Comparison of ENCODE assay signal across 11 cellular contexts in the genomic region with DNA sequence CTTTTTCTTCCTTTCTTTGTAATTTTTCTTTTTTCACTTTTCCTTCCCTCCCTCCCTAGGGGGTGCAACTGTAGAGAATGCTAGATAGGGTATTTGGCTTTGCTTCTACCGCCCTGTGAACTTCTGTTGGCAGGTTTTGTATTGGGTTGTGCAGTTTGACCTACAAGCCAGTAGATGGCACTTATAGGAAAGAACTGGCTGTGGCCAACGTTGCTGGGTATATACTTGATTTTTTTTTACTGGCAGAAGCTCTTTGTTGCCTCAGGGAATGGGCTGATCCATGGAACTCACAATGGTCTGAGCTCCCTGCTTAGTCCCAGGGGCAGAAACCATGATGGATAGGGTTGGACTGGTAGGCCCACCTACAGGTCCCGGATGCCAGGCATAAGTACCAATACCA.
DNase-seq lines count a peak whose midpoint lies in the region; ATAC-seq and TF ChIP-seq lines count a peak whose summit lies in the region.
"Had no signal": no experiment of that assay in that cellular context is flagged by ENCODE, and none has a peak within 500 bp of the region (broad histone marks: within the 10 kb centered on the region; RNA-seq: fewer than 3 reads in every experiment).

No MANE protein-coding gene starts in this region.

- H3K23me2 ChIP-seq in H9 (ENCODE audit: insufficient read length, low read depth, low read length, poor library complexity, severe bottlenecking): no peaks in the 10 kb centered on the region

- no peaks in the 10 kb centered on the region for H3K4me1 ChIP-seq in H9 (ENCODE audit: insufficient read depth, low read length)
- H3K4me1 ChIP-seq in gastrocnemius medialis: no peaks in the 10 kb centered on the region

- H2BK120ac ChIP-seq in H9 (ENCODE audit: low read depth, low read length, poor library complexity, severe bottlenecking): no peak overlapping the region

- H3K27ac Mint-ChIP-seq in H9: no peak overlapping the region
- H3K27ac Mint-ChIP-seq: activated T-cell treated with anti-CD3 and anti-CD28 coated beads, Interleukin-2, amount 50 U/mL, for 72 hours; CD4-positive, alpha-beta memory T cell; effector memory CD8-positive, alpha-beta T cell had no signal

- H3K4me3 ChIP-seq in epithelial cell of esophagus (ENCODE audit: low read length) (no peak overlapping the region), gastrocnemius medialis (no peak overlapping the region)

- in situ Hi-C loops in ACHN (cut with HindIII; ENCODE audit: low pct_ligation_motif_present, low pct_unique_long_range_greater_than_20kb, low sequenced_read_pairs) (no loop called here), gastrocnemius medialis (cut with MboI; ENCODE audit: low sequenced_read_pairs in 4 of 4) (no loop called here)

- no CpG with 5 or more reads among the region's 3 CpGs for WGBS in H9 (ENCODE audit: extremely low coverage, insufficient read length, low lambda C conversion rate)

- H3T11ph ChIP-seq in H9 (ENCODE audit: low read length): no peak overlapping the region

- H4K5ac ChIP-seq in H9 (ENCODE audit: insufficient read length, low read depth, low read length): no peak overlapping the region

- no peak for TF ChIP-seq POLR2A in gastrocnemius medialis (IDR thresholded peaks at IDR 0.05)

- no peak overlapping the region for H2BK15ac ChIP-seq in H9 (ENCODE audit: low read depth, low read length)

- no peak overlapping the region for H2BK5ac ChIP-seq in H9 (ENCODE audit: insufficient read length, low read length)

- H2BK20ac ChIP-seq in H9 (ENCODE audit: low read depth, low read length, poor library complexity, severe bottlenecking): no peak overlapping the region

- H4K91ac ChIP-seq in H9 (ENCODE audit: insufficient read length, low read depth, low read length): no peak overlapping the region

- no peak overlapping the region for H3K4me3 Mint-ChIP-seq in H9
- H3K4me3 Mint-ChIP-seq: activated T-cell treated with anti-CD3 and anti-CD28 coated beads, Interleukin-2, amount 50 U/mL, for 72 hours; CD4-positive, alpha-beta memory T cell; effector memory CD8-positive, alpha-beta T cell had no signal

- no peak overlapping the region for H3K4me2 ChIP-seq in H9 (ENCODE audit: insufficient read depth, insufficient read length, low read length)

- H3K79me1 ChIP-seq in H9 (ENCODE audit: insufficient read depth, low read depth, low read length, poor library complexity, severe bottlenecking): no peaks in the 10 kb centered on the region

- H2AFZ ChIP-seq in H9 (ENCODE audit: low read length): no peak overlapping the region

- H3K36me3 ChIP-seq in gastrocnemius medialis: no peaks in the 10 kb centered on the region

- H3K36me3 Mint-ChIP-seq in H9 (ENCODE audit: insufficient read depth in 1 of 3, low read depth in 3 of 3): no peaks in the 10 kb centered on the region; a peak in 1 of 7 replicates
- H3K36me3 Mint-ChIP-seq: CD4-positive, alpha-beta memory T cell had no signal

- ATAC-seq in gastrocnemius medialis (no peak), esophagus mucosa (no peak)
- ATAC-seq: activated T-cell treated with anti-CD3 and anti-CD28 coated beads, Interleukin-2, amount 50 U/mL, for 72 hours; effector memory CD8-positive, alpha-beta T cell had no signal

- peaks cover 0 to 5% of the 10 kb centered on the region in 2 experiments; a peak in 1 of 5 replicates for H3K9me3 Mint-ChIP-seq in H9

- H4K8ac ChIP-seq in H9 (replicated peaks; ENCODE audit: insufficient read length, low read depth, low read length): no peak overlapping the region

- no peaks in the 10 kb centered on the region for H3K27me3 Mint-ChIP-seq in H9 (ENCODE audit: low read depth)
- H3K27me3 Mint-ChIP-seq: CD4-positive, alpha-beta memory T cell; effector memory CD8-positive, alpha-beta T cell had no signal

- TF ChIP-seq CTCF in H9 (conservative IDR thresholded peaks at IDR 0.05) (peak; percentile 73), epithelial cell of esophagus (IDR thresholded peaks at IDR 0.05; ENCODE audit: insufficient read depth, low read depth, low read length, missing control alignments) (peak; percentile 11), gastrocnemius medialis (IDR thresholded peaks at IDR 0.05 in 4 of 5, conservative IDR thresholded peaks at IDR 0.05 in 1 of 5) (no peak)

- H2BK12ac ChIP-seq in H9 (ENCODE audit: insufficient read length, low read depth, low read length): no peak overlapping the region

- H3K14ac ChIP-seq in H9 (ENCODE audit: insufficient read depth, low read length): no peak overlapping the region

- no peaks in the 10 kb centered on the region for H3K9me3 ChIP-seq in H9 (ENCODE audit: control insufficient read depth, low read depth, low read length)
- no peaks in the 10 kb centered on the region for H3K9me3 ChIP-seq in gastrocnemius medialis

- no peak overlapping the region for H2AK5ac ChIP-seq in H9 (ENCODE audit: insufficient read length, low read length)

- no peak overlapping the region for H3K23ac ChIP-seq in H9 (ENCODE audit: insufficient read length, low read depth, low read length)

- H3K4me1 Mint-ChIP-seq in H9: peaks cover 0 to 7% of the 10 kb centered on the region in 2 experiments; a peak in 2 of 4 replicates
- H3K4me1 Mint-ChIP-seq: CD4-positive, alpha-beta memory T cell had no signal

- H4K20me1 ChIP-seq in H9 (ENCODE audit: control insufficient read depth, insufficient read depth, insufficient read length): no peaks in the 10 kb centered on the region

- H3K27ac ChIP-seq in H9 (ENCODE audit: insufficient read length, low read depth, low read length) (no peak overlapping the region), gastrocnemius medialis (no peak overlapping the region)

- no peak overlapping the region for H3K56ac ChIP-seq in H9 (ENCODE audit: insufficient read length, low read depth, low read length)

- no peak overlapping the region for H3K4ac ChIP-seq in H9 (ENCODE audit: low read depth, low read length)

- intact Hi-C loops in gastrocnemius medialis (cut with DNase I; ENCODE audit: low total_unique reads): no loop called here

- H3K27me3 ChIP-seq in H9 (ENCODE audit: insufficient read depth, low read length) (no peaks in the 10 kb centered on the region), gastrocnemius medialis (no peaks in the 10 kb centered on the region)

- DNase-seq in ACHN: peak; percentile 48
- DNase-seq in H9: peak; percentile 62
- peak; percentile 57 for DNase-seq in NCI-H82 (lab: John Stamatoyannopoulos, UW)
- peak; percentile 21 for DNase-seq in epithelial cell of esophagus (ENCODE audit: low read depth)
- no peak for DNase-seq in gastrocnemius medialis
- DNase-seq in CD1c-positive myeloid dendritic cell (ENCODE audit: extremely low spot score): no peak
- no peak for DNase-seq in activated CD8-positive, alpha-beta memory T cell treated with anti-CD3 and anti-CD28 coated beads, Interleukin-2, amount 50 U/mL, for 48 hours
- DNase-seq: activated T-cell treated with anti-CD3 and anti-CD28 coated beads, Interleukin-2, amount 50 U/mL, for 72 hours; effector memory CD8-positive, alpha-beta T cell had no signal

- no peaks in the 10 kb centered on the region for H3K79me2 ChIP-seq in H9 (ENCODE audit: insufficient read depth, low read length)

- H3K18ac ChIP-seq in H9 (ENCODE audit: insufficient read length, low read depth, low read length): no peak overlapping the region

- H3K9ac ChIP-seq in H9 (ENCODE audit: extremely low read depth, insufficient read length, low read length): no peak overlapping the region

Comparison
In these comparisons a context has a peak if more than half of its experiments do, and no peak if none do; other contexts are left out.
1. DNase-seq: peak in ACHN (single experiment), H9 (single experiment), NCI-H82 (single experiment) and epithelial cell of esophagus (single experiment); none in gastrocnemius medialis (0 of 2), CD1c-positive myeloid dendritic cell (single experiment) and activated CD8-positive, alpha-beta memory T cell treated with anti-CD3 and anti-CD28 coated beads, Interleukin-2, amount 50 U/mL, for 48 hours (single experiment).
2. CTCF ChIP-seq: peak in H9 (single experiment) and epithelial cell of esophagus (single experiment); none in gastrocnemius medialis (0 of 5).